1 cellular context compared by ENCODE assay signal in genomic region chr3:105868745-105869530, GRCh38.
TF ChIP-seq lines count a peak whose summit lies in the region.

Gene CBLB, minus strand, starts transcription at chr3:105869012. Its CDS starts 1,435 bp downstream, at chr3:105867577.

TF ChIP-seq in HepG2, 621 proteins besides CTCF, POLR2A, EP300 and RAD21 (continued from another document and continues in another):
- no peak for TF ChIP-seq MTERF4 (CRISPR knock-in tag; IDR thresholded peaks at IDR 0.05)
- peak; percentile 11; the same call in 1 of the 2 replicates for TF ChIP-seq HMG20A (CRISPR knock-in tag; IDR thresholded peaks at IDR 0.05; ENCODE audit: borderline replicate concordance)
- no peak for TF ChIP-seq ZBTB25 (CRISPR knock-in tag; IDR thresholded peaks at IDR 0.05)
- TF ChIP-seq FOXM1 (CRISPR knock-in tag; IDR thresholded peaks at IDR 0.05) = no peak
- TF ChIP-seq REST (IDR thresholded peaks at IDR 0.05; ENCODE audit: borderline replicate concordance in 1 of 2, low read depth in 1 of 2, low read length in 2 of 2) = 0 out of 4 replicates have a peak, but pooled peaks of 1 of the 2 experiments have one; percentile 34
- no peak for TF ChIP-seq MED8 (CRISPR knock-in tag; IDR thresholded peaks at IDR 0.05; ENCODE audit: insufficient replicate concordance)
- no peak; the same call in 1 of the 2 replicates for TF ChIP-seq GFI1 (CRISPR knock-in tag; IDR thresholded peaks at IDR 0.05; ENCODE audit: borderline replicate concordance)
- no peak for TF ChIP-seq NBN (conservative IDR thresholded peaks at IDR 0.05)
- peak; percentile 44; the same call in 1 of the 2 replicates for TF ChIP-seq FOXK1 (CRISPR knock-in tag; IDR thresholded peaks at IDR 0.05; ENCODE audit: borderline replicate concordance, low read depth)
- TF ChIP-seq ZBTB1 (CRISPR knock-in tag; IDR thresholded peaks at IDR 0.05; ENCODE audit: borderline replicate concordance) = no peak
- TF ChIP-seq SP140L (CRISPR knock-in tag; IDR thresholded peaks at IDR 0.05; ENCODE audit: borderline replicate concordance) = no peak
- no peak for TF ChIP-seq PREB (CRISPR knock-in tag; IDR thresholded peaks at IDR 0.05)
- TF ChIP-seq ZNF468 (CRISPR knock-in tag; IDR thresholded peaks at IDR 0.05) = no peak
- TF ChIP-seq MAFG (CRISPR knock-in tag; IDR thresholded peaks at IDR 0.05) = no peak
- TF ChIP-seq HNF4G (IDR thresholded peaks at IDR 0.05; ENCODE audit: borderline replicate concordance, low read depth, low read length) = no peak
- TF ChIP-seq HNF4G (CRISPR knock-in tag; IDR thresholded peaks at IDR 0.05; ENCODE audit: borderline replicate concordance, low read depth) = no peak
- TF ChIP-seq ZNF614 (CRISPR knock-in tag; IDR thresholded peaks at IDR 0.05; ENCODE audit: borderline replicate concordance) = no peak; the same call in 1 of the 2 replicates
- TF ChIP-seq ONECUT2 (CRISPR knock-in tag; IDR thresholded peaks at IDR 0.05) = no peak
- TF ChIP-seq AGO2 (optimal IDR thresholded peaks at IDR 0.05; ENCODE audit: low read depth, low read length) = no peak
- no peak for TF ChIP-seq TBX3 (IDR thresholded peaks at IDR 0.05; ENCODE audit: borderline replicate concordance)
- 0 out of 2 replicates have a peak, but pooled peaks have one; percentile 32 for TF ChIP-seq GLI4 (CRISPR knock-in tag; IDR thresholded peaks at IDR 0.05; ENCODE audit: borderline replicate concordance)
- TF ChIP-seq TRIM24 (CRISPR knock-in tag; IDR thresholded peaks at IDR 0.05) = no peak
- no peak for TF ChIP-seq PATZ1 (CRISPR knock-in tag; IDR thresholded peaks at IDR 0.05)
- TF ChIP-seq KIAA2018 (CRISPR knock-in tag; IDR thresholded peaks at IDR 0.05; ENCODE audit: borderline replicate concordance) = no peak
- no peak; the same call in 1 of the 2 replicates for TF ChIP-seq ZNF552 (CRISPR knock-in tag; IDR thresholded peaks at IDR 0.05; ENCODE audit: borderline replicate concordance)
- no peak for TF ChIP-seq ZNF10 (CRISPR knock-in tag; IDR thresholded peaks at IDR 0.05; ENCODE audit: borderline replicate concordance, low read depth)
- peak; percentile 44; the same call in 1 of the 2 replicates for TF ChIP-seq ERF (CRISPR knock-in tag; IDR thresholded peaks at IDR 0.05)
- peak; percentile 61 for TF ChIP-seq KMT2B (CRISPR knock-in tag; IDR thresholded peaks at IDR 0.05)
- no peak for TF ChIP-seq FOXA1 (IDR thresholded peaks at IDR 0.05)
- peak; percentile 42; the same call in 1 of the 2 replicates for TF ChIP-seq FOXA1 (CRISPR knock-in tag; IDR thresholded peaks at IDR 0.05)
- TF ChIP-seq HOXA9 (CRISPR knock-in tag; IDR thresholded peaks at IDR 0.05; ENCODE audit: borderline replicate concordance) = 0 out of 2 replicates have a peak, but pooled peaks have one; percentile 35
- TF ChIP-seq ZHX2 (IDR thresholded peaks at IDR 0.05; ENCODE audit: low read depth) = 0 out of 2 replicates have a peak, but pooled peaks have one; percentile 12
- TF ChIP-seq ZHX2 (CRISPR knock-in tag; IDR thresholded peaks at IDR 0.05; ENCODE audit: borderline replicate concordance) = 0 out of 2 replicates have a peak, but pooled peaks have one; percentile 29
